ENCODE assay signal across 8 cellular contexts in the genomic region with DNA sequence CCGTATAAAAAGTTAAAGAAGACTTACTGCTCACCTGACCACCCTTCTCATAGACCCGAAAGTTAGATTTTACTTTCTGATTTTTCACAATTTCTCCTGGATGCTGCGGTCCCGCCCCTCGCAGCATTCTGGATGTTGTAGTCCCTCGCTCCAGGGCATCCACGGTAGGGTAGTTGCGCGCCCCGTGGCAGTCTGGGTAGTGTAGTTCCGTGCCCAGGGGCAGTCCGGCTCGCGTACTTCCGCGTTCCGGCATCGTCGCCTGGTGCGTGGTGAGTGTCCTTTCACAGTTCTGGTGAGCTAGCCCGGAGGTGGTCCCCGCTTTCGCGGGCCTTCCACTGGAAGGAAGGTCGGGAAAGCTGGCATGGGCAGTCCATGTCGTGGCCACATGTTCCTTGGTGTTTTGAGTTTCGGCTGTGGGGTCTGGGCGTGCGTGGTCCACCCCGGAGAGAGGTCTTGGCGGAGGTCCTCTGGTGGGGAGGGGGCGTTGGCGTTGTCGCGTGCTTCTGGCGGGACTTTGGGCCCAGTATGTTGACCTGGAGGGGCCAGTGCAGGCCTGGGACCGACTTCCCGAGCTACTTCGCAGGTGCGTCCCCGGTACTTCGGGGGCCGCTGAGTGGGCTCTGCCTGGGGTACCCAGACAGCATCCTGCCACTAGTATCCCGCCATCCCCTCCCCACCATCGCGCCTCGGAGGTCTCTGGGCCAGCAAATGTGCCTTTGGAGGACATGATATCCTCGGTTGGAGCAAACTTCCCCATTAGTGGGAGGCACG. TPM values are rescaled to one million over a fixed set of nuclear protein-coding genes. Genes with fewer than 3 reads are reported as not detected.
A peak's percentile ranks its signal among the peaks of the same experiment; 100 is the strongest.
DNase-seq lines count a peak whose midpoint lies in the region; FAIRE-seq and TF ChIP-seq lines count a peak whose summit lies in the region.

A gene (plus strand): TSS at position 222 of the 771 bp plus-strand sequence. CDS start 19,515 bp downstream, outside the sequence.

- no CpG with 5 or more reads among the region's 49 CpGs for WGBS in neuronal stem cell (ENCODE audit: extremely low coverage in 2 of 2, insufficient read length in 2 of 2, insufficient replicate concordance in 1 of 2), 2 donors

- H3K14ac ChIP-seq in neuronal stem cell (ENCODE audit: low read length): no peak within 1 kb of the TSS

- peak within 1 kb of the TSS; percentile 79 for H2AK5ac ChIP-seq in neuronal stem cell (ENCODE audit: low read depth, low read length)

- H3K23ac ChIP-seq in neuronal stem cell (ENCODE audit: low read depth, low read length, poor library complexity): peak within 1 kb of the TSS; percentile 95

- H3K9me3 ChIP-seq in neuronal stem cell (replicated peaks in 1 of 2; ENCODE audit: control insufficient read depth in 2 of 2, insufficient read depth in 1 of 2, low read depth in 1 of 2, low read length in 2 of 2): no peaks in the 10 kb centered on the region
- no peaks in the 10 kb centered on the region for H3K9me3 ChIP-seq in subcutaneous abdominal adipose tissue (ENCODE audit: control insufficient read depth in 5 of 5, low read length in 5 of 5)

- H2BK5ac ChIP-seq in neuronal stem cell (ENCODE audit: low read length): peak within 1 kb of the TSS; percentile 94

- H2BK120ac ChIP-seq in neuronal stem cell (ENCODE audit: low read depth, low read length): peak within 1 kb of the TSS; percentile 81

- peak within 1 kb of the TSS; percentile 96 for H3K18ac ChIP-seq in neuronal stem cell (ENCODE audit: low read length)

- peak within 1 kb of the TSS; percentile 92 for H4K8ac ChIP-seq in neuronal stem cell (ENCODE audit: low read depth, low read length)

- peak within 1 kb of the TSS; percentile 99 for H3K4me3 ChIP-seq in LNCaP clone FGC (ENCODE audit: low read depth, low read length)
- peak within 1 kb of the TSS; percentile 69 to 96 for H3K4me3 ChIP-seq in neuronal stem cell (ENCODE audit: low read length in 2 of 2)
- peak within 1 kb of the TSS; percentile 74 to 99 (median 97) for H3K4me3 ChIP-seq in subcutaneous abdominal adipose tissue (ENCODE audit: low read depth in 1 of 5, low read length in 5 of 5)

- FAIRE-seq in frontal cortex (lab: Jason Lieb, UNC): no peak

- peaks cover 9% of the 10 kb centered on the region for H3K79me1 ChIP-seq in neuronal stem cell (ENCODE audit: low read depth, low read length)

- no peak within 1 kb of the TSS for H2BK12ac ChIP-seq in neuronal stem cell (ENCODE audit: low read length)

- peak within 1 kb of the TSS; percentile 85 for H2AFZ ChIP-seq in neuronal stem cell (ENCODE audit: low read length)

- H4K91ac ChIP-seq in neuronal stem cell (ENCODE audit: low read depth, low read length, poor library complexity): no peak within 1 kb of the TSS

- no peak for TF ChIP-seq CTCF in LNCaP clone FGC (IDR thresholded peaks at IDR 0.05; ENCODE audit: control insufficient read depth, extremely low read depth, insufficient read depth)

- peak within 1 kb of the TSS; percentile 81 for H3K9ac ChIP-seq in neuronal stem cell (ENCODE audit: low read depth, low read length, poor library complexity)
- peak within 1 kb of the TSS; percentile 71 to 98 (median 91) for H3K9ac ChIP-seq in subcutaneous abdominal adipose tissue (ENCODE audit: low read length in 5 of 5)

- H3K27ac ChIP-seq in neuronal stem cell (replicated peaks; ENCODE audit: low read length) (no peak within 1 kb of the TSS), subcutaneous abdominal adipose tissue (ENCODE audit: low read depth, low read length) (peak within 1 kb of the TSS; percentile 16)

- H3K27me3 ChIP-seq in neuronal stem cell (ENCODE audit: control insufficient read depth in 3 of 3, insufficient read depth in 3 of 3, low read depth in 1 of 3, low read length in 3 of 3): no peaks in the 10 kb centered on the region
- no peaks in the 10 kb centered on the region for H3K27me3 ChIP-seq in subcutaneous abdominal adipose tissue (ENCODE audit: control insufficient read depth in 5 of 5, insufficient read depth in 4 of 5, low read length in 5 of 5)

- H3K4me1 ChIP-seq in neuronal stem cell (ENCODE audit: control insufficient read depth in 2 of 2, insufficient read depth in 1 of 2, low read depth in 1 of 2, low read length in 2 of 2) (peaks cover 0 to 2% of the 10 kb centered on the region in 2 donors), subcutaneous abdominal adipose tissue (ENCODE audit: control insufficient read depth in 5 of 5, insufficient read depth in 5 of 5, low read length in 5 of 5) (peaks cover 0 to 15% (median 11%) of the 10 kb centered on the region in 5 donors)

- DNase-seq in ELR (ENCODE audit: low read depth): peak; percentile 94
- peak; percentile 87 for DNase-seq in H4 (ENCODE audit: low spot score)
- DNase-seq in LNCaP clone FGC (ENCODE audit: low read depth): peak; percentile 41
- peak; percentile 45 for DNase-seq in SIG-M5 (lab: John Stamatoyannopoulos, UW)
- peak; percentile 79 for DNase-seq in activated gamma-delta T cell treated with anti-CD3 and anti-CD28 coated beads, Interleukin-2, amount 50 U/mL, for 16 hours (ENCODE audit: low read depth)
- DNase-seq in frontal cortex (ENCODE audit: low spot score in 2 of 2): peak; percentile 73 to 91
- peak; percentile 64 for DNase-seq in neuronal stem cell (ENCODE audit: low spot score)

- no peak within 1 kb of the TSS for H3K4ac ChIP-seq in neuronal stem cell (ENCODE audit: low read length)

- peak within 1 kb of the TSS; percentile 38 for H2BK15ac ChIP-seq in neuronal stem cell (ENCODE audit: low read length)

- H3K4me2 ChIP-seq in neuronal stem cell (ENCODE audit: insufficient read depth, low read length, poor library complexity, severe bottlenecking): peak within 1 kb of the TSS; percentile 60

- H3K36me3 ChIP-seq in neuronal stem cell (replicated peaks in 1 of 2; ENCODE audit: control insufficient read depth in 2 of 2, insufficient read depth in 2 of 2, low read length in 2 of 2) (no peaks in the 10 kb centered on the region), subcutaneous abdominal adipose tissue (ENCODE audit: control insufficient read depth in 5 of 5, insufficient read depth in 5 of 5, low read length in 5 of 5) (no peaks in the 10 kb centered on the region)

RNA-seq across cellular contexts. Expression of the gene that starts here (rescaled TPM):
- total RNA-seq in H4 (2014; rRNA removed; shearing (Covaris generic)): 0.52 and 1.5 TPM in 2 replicates
- 9.4 TPM for total RNA-seq in frontal cortex
- 5.3 TPM for polyA plus RNA-seq in neuronal stem cell (2013, experiment 1 of 2)
- 4.6 TPM for polyA plus RNA-seq in neuronal stem cell (2013, experiment 2 of 2)

Comparison
In these comparisons a context has a peak if more than half of its experiments do, and no peak if none do; other contexts are left out.
1. DNase-seq: peak in every context shown above with its lines; median percentile 94 in ELR; 87 in H4; 82 in frontal cortex; 79 in activated gamma-delta T cell treated with anti-CD3 and anti-CD28 coated beads, Interleukin-2, amount 50 U/mL, for 16 hours; 64 in neuronal stem cell; 45 in SIG-M5; 41 in LNCaP clone FGC.